In genomic region chr12:114916124-114916523, GRCh38 we compare ENCODE assay signal across 14 cellular contexts.
DNase-seq lines count a peak whose midpoint lies in the region; ATAC-seq and TF ChIP-seq lines count a peak whose summit lies in the region.
"Had no signal": no experiment of that assay in that cellular context is flagged by ENCODE, and none has a peak within 500 bp of the region (broad histone marks: within the 10 kb centered on the region; RNA-seq: fewer than 3 reads in every experiment).

No MANE protein-coding gene starts in this region.

- H3K27me3 ChIP-seq in BJ (ENCODE audit: control insufficient read depth, insufficient read depth, low read length) (no peaks in the 10 kb centered on the region), upper lobe of right lung (no peaks in the 10 kb centered on the region)
- H3K27me3 ChIP-seq: BE2C had no signal

- no peaks in the 10 kb centered on the region for H3K4me1 ChIP-seq in upper lobe of right lung

- CTCF ChIA-PET in BJ (lab: Yijun Ruan, JAX), result no interaction called here

- peaks cover 5% of the 10 kb centered on the region for H3K36me3 Mint-ChIP-seq in nephron (ENCODE audit: low read depth)
- H3K36me3 Mint-ChIP-seq: activated CD4-positive, alpha-beta memory T cell treated with anti-CD3 and anti-CD28 coated beads for 36 hours had no signal

- POLR2A ChIA-PET in BJ (lab: Charles Lee), result interaction anchor here (0.6 kb wide), 1 partner anchor 17 kb away, joined by 5 read pairs; no protein-coding TSS in a partner anchor

- H3K9me3 Mint-ChIP-seq in nephron, result no peaks in the 10 kb centered on the region

- ATAC-seq in HG03280 (IDR thresholded peaks at IDR 0.05; ENCODE audit: unreplicated experiment) (no peak), HG03439 (IDR thresholded peaks at IDR 0.05; ENCODE audit: unreplicated experiment) (no peak), upper lobe of right lung (no peak)

- no peak for TF ChIP-seq CTCF in BJ (IDR thresholded peaks at IDR 0.05; ENCODE audit: insufficient read depth, low read depth, low read length)
- no peak for TF ChIP-seq CTCF in choroid plexus epithelial cell (conservative IDR thresholded peaks at IDR 0.05; ENCODE audit: low read depth, low read length)
- no peak for TF ChIP-seq CTCF in nephron (IDR thresholded peaks at IDR 0.05; ENCODE audit: unreplicated experiment in 3 of 3)
- TF ChIP-seq CTCF in upper lobe of right lung (IDR thresholded peaks at IDR 0.05), result no peak

- intact Hi-C loops in upper lobe of right lung (cut with DNase I), result no loop called here

- H3K4me3 ChIP-seq in BJ (ENCODE audit: low read depth, low read length), result no peak overlapping the region
- no peak overlapping the region for H3K4me3 ChIP-seq in choroid plexus epithelial cell (ENCODE audit: low read depth, low read length)
- no peak overlapping the region for H3K4me3 ChIP-seq in upper lobe of right lung
- H3K4me3 ChIP-seq: prostate gland had no signal

- no peak overlapping the region for H3K4me3 Mint-ChIP-seq in nephron
- H3K4me3 Mint-ChIP-seq: activated CD4-positive, alpha-beta memory T cell treated with anti-CD3 and anti-CD28 coated beads for 36 hours had no signal

- H3K36me3 ChIP-seq in BJ (ENCODE audit: control insufficient read depth, insufficient read depth, low read length), result no peaks in the 10 kb centered on the region
- no peaks in the 10 kb centered on the region for H3K36me3 ChIP-seq in upper lobe of right lung
- H3K36me3 ChIP-seq: BE2C, prostate gland had no signal

- H3K27me3 Mint-ChIP-seq in nephron (ENCODE audit: low read depth), result peaks cover 3% of the 10 kb centered on the region
- H3K27me3 Mint-ChIP-seq: activated CD4-positive, alpha-beta memory T cell treated with anti-CD3 and anti-CD28 coated beads for 36 hours had no signal

- peaks cover 29% of the 10 kb centered on the region for H3K4me1 Mint-ChIP-seq in nephron

- no peak overlapping the region for H3K27ac ChIP-seq in upper lobe of right lung
- H3K27ac ChIP-seq: prostate gland had no signal

- H3K9me3 ChIP-seq in upper lobe of right lung, result no peaks in the 10 kb centered on the region
- H3K9me3 ChIP-seq: BE2C, prostate gland had no signal

- peak; percentile 76 for DNase-seq in BJ (ENCODE audit: low read depth)
- peak; percentile 87 for DNase-seq in LHCN-M2 (ENCODE audit: low read depth)
- DNase-seq in choroid plexus epithelial cell (ENCODE audit: low read depth), result peak; percentile 50
- no peak for DNase-seq in GDM1 (lab: John Stamatoyannopoulos, UW)
- DNase-seq in upper lobe of right lung, result no peak
- DNase-seq: activated CD4-positive, alpha-beta memory T cell treated with anti-CD3 and anti-CD28 coated beads for 36 hours; BE2C; GOT3; NK-92 treated with Interleukin-12 subunit alpha and Interleukin-12 subunit beta, amount 100 ng/mL, for 24 hours; SHP77 had no signal

- H3K27ac Mint-ChIP-seq in nephron, result peak overlapping the region in 2 of 3 experiments; percentile 39 to 75
- H3K27ac Mint-ChIP-seq: activated CD4-positive, alpha-beta memory T cell treated with anti-CD3 and anti-CD28 coated beads for 36 hours had no signal

Comparison
In these comparisons a context has a peak if more than half of its experiments do, and no peak if none do; other contexts are left out.
1. DNase-seq: peak in BJ (single experiment), LHCN-M2 (single experiment) and choroid plexus epithelial cell (single experiment); none in GDM1 (single experiment) and upper lobe of right lung (single experiment).